23 cellular contexts compared by ENCODE assay signal in genomic region chr10:70344144-70344543, GRCh38.
"Had no signal": no experiment of that assay in that cellular context is flagged by ENCODE, and none has a peak within 500 bp of the region (broad histone marks: within the 10 kb centered on the region; RNA-seq: fewer than 3 reads in every experiment).

No MANE protein-coding gene starts in this region.

- H3K27me3 ChIP-seq: SJSA1 had no signal

- H3K4me1 ChIP-seq: SJSA1 had no signal

- H3K4me3 ChIP-seq: SJSA1, SK-N-MC had no signal

- DNase-seq: IMR-90, Kasumi-1, MM.1S, NCI-H1092 treated with DMSO at 0.1 percent for 48 hours, NCI-H1436, NCI-H187, NCI-H2029, NCI-H2081 treated with DMSO at 0.1 percent for 48 hours, NCI-H2171, NCI-H226, NCI-H446, NCI-H510A, NCI-H524 treated with DMSO at 0.1 percent for 48 hours, NCI-H69, NCI-H774, PC-3, SIG-M5 had no signal

- H3K27ac ChIP-seq: KMS-11, RWPE1, SJSA1, SK-N-MC had no signal

- FAIRE-seq: HepG2 had no signal

- H3K9me3 ChIP-seq: SJSA1 had no signal

- ATAC-seq: HepG2, Panc1, PC-3 had no signal

- H3K4me2 ChIP-seq: KMS-11 had no signal

- H3K9ac ChIP-seq: KMS-11 had no signal
